Comparison of ENCODE assay signal across 29 cellular contexts in genomic region chr11:39628311-39628710, GRCh38.
"Had no signal": no experiment of that assay in that cellular context is flagged by ENCODE, and none has a peak within 500 bp of the region (broad histone marks: within the 10 kb centered on the region; RNA-seq: fewer than 3 reads in every experiment).

No MANE protein-coding gene starts in this region.

- H3K4me1 Mint-ChIP-seq: endodermal cell had no signal

- DNase-seq: colonic mucosa; cortex of kidney; dermis blood vessel endothelial cell; dorsolateral prefrontal cortex; effector CD4-positive, alpha-beta T cell; effector CD8-positive, alpha-beta T cell; effector memory CD4-positive, alpha-beta T cell; effector memory CD8-positive, alpha-beta T cell; endodermal cell; erythroblast; esophagus squamous epithelium; foreskin fibroblast; foreskin keratinocyte; foreskin melanocyte; gastrocnemius medialis; glutamatergic neuron; head of caudate nucleus; heart left ventricle; heart right ventricle had no signal

- ATAC-seq: effector memory CD8-positive, alpha-beta T cell; esophagus mucosa; foreskin keratinocyte; gastrocnemius medialis; gastroesophageal sphincter; heart left ventricle; heart right ventricle had no signal

- H3K27me3 ChIP-seq: colonic mucosa, dorsolateral prefrontal cortex, esophagus muscularis mucosa, esophagus squamous epithelium, foreskin keratinocyte, gastrocnemius medialis, gastroesophageal sphincter, heart left ventricle, heart right ventricle, hepatocyte had no signal

- H3K36me3 ChIP-seq: colonic mucosa, esophagus muscularis mucosa, esophagus squamous epithelium, gastrocnemius medialis, gastroesophageal sphincter, heart left ventricle, heart right ventricle had no signal

- H3K79me2 ChIP-seq: hepatocyte had no signal

- H3K27ac ChIP-seq: colonic mucosa, coronary artery, dorsolateral prefrontal cortex, epithelial cell of prostate, esophagus muscularis mucosa, esophagus squamous epithelium, foreskin keratinocyte, gastrocnemius medialis, gastroesophageal sphincter, heart left ventricle, heart right ventricle, hepatocyte had no signal

- H3K4me1 ChIP-seq: colonic mucosa, esophagus muscularis mucosa, esophagus squamous epithelium, foreskin keratinocyte, gastrocnemius medialis, gastroesophageal sphincter, heart left ventricle, heart right ventricle had no signal

- H2AFZ ChIP-seq: hepatocyte had no signal

- H3K9me3 Mint-ChIP-seq: dendritic cell treated with granulocyte-macrophage colony-stimulating factor and Interleukin-4, amounts not matched to agents 40 ng/mL and 50 ng/mL, for 4 days; endodermal cell had no signal

- H3K4me2 ChIP-seq: hepatocyte had no signal

- H3K27me3 Mint-ChIP-seq: dendritic cell treated with granulocyte-macrophage colony-stimulating factor and Interleukin-4, amounts not matched to agents 40 ng/mL and 50 ng/mL, for 4 days; effector memory CD8-positive, alpha-beta T cell had no signal

- H3K9me3 ChIP-seq: colonic mucosa, esophagus muscularis mucosa, esophagus squamous epithelium, gastrocnemius medialis, gastroesophageal sphincter had no signal

- FAIRE-seq: endometrium, endothelial cell of umbilical vein, frontal cortex had no signal

- H3K27ac Mint-ChIP-seq: dendritic cell treated with granulocyte-macrophage colony-stimulating factor and Interleukin-4, amounts not matched to agents 40 ng/mL and 50 ng/mL, for 4 days; effector memory CD8-positive, alpha-beta T cell; endodermal cell had no signal

- H3K4me3 ChIP-seq: colonic mucosa, coronary artery, dorsolateral prefrontal cortex, esophagus muscularis mucosa, esophagus squamous epithelium, gastrocnemius medialis, gastroesophageal sphincter, heart left ventricle, heart right ventricle, hepatocyte had no signal

- H3K4me3 Mint-ChIP-seq: dendritic cell treated with granulocyte-macrophage colony-stimulating factor and Interleukin-4, amounts not matched to agents 40 ng/mL and 50 ng/mL, for 4 days; effector memory CD8-positive, alpha-beta T cell; endodermal cell had no signal
